In genomic region chr3:112115806-112116383, GRCh38 we compare ENCODE assay signal across 1 cellular context.
TF ChIP-seq lines count a peak whose summit lies in the region.

No MANE protein-coding gene starts in this region.

TF ChIP-seq in GM12878, 131 proteins besides CTCF, POLR2A, EP300 and RAD21 (continues in another document):
- peak; percentile 13; the same call in 1 of the 2 replicates for TF ChIP-seq CREB1 (IDR thresholded peaks at IDR 0.05; ENCODE audit: low read depth)
- TF ChIP-seq CREM (IDR thresholded peaks at IDR 0.05; ENCODE audit: low read depth), result no peak
- no peak for TF ChIP-seq LARP7 (IDR thresholded peaks at IDR 0.05)
- TF ChIP-seq EZH2 (IDR thresholded peaks at IDR 0.05; ENCODE audit: borderline replicate concordance, control insufficient read depth, low read depth, low read length), result no peak
- no peak for TF ChIP-seq FOS (IDR thresholded peaks at IDR 0.05; ENCODE audit: borderline replicate concordance, extremely low read depth, insufficient read length)
- no peak; the same call in 1 of the 2 replicates for TF ChIP-seq JUNB (IDR thresholded peaks at IDR 0.05)
- no peak for TF ChIP-seq RELB (IDR thresholded peaks at IDR 0.05; ENCODE audit: low read depth)
- no peak for TF ChIP-seq IKZF2 (IDR thresholded peaks at IDR 0.05)
- TF ChIP-seq, protein P1, sequence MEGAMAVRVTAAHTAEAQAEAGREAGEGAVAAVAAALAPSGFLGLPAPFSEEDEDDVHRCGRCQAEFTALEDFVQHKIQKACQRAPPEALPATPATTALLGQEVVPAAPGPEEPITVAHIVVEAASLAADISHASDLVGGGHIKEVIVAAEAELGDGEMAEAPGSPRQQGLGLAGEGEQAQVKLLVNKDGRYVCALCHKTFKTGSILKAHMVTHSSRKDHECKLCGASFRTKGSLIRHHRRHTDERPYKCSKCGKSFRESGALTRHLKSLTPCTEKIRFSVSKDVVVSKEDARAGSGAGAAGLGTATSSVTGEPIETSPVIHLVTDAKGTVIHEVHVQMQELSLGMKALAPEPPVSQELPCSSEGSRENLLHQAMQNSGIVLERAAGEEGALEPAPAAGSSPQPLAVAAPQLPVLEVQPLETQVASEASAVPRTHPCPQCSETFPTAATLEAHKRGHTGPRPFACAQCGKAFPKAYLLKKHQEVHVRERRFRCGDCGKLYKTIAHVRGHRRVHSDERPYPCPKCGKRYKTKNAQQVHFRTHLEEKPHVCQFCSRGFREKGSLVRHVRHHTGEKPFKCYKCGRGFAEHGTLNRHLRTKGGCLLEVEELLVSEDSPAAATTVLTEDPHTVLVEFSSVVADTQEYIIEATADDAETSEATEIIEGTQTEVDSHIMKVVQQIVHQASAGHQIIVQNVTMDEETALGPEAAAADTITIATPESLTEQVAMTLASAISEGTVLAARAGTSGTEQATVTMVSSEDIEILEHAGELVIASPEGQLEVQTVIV (IDR thresholded peaks at IDR 0.05; ENCODE audit: borderline replicate concordance, partially characterized antibody), result no peak
- no peak for TF ChIP-seq BRCA1 (IDR thresholded peaks at IDR 0.05; ENCODE audit: low read depth, low read length)
- TF ChIP-seq TCF3 (IDR thresholded peaks at IDR 0.05; ENCODE audit: borderline replicate concordance, insufficient read depth, low read depth, low read length), result peak; percentile 55; the same call in 1 of the 2 replicates
- TF ChIP-seq, protein P2, sequence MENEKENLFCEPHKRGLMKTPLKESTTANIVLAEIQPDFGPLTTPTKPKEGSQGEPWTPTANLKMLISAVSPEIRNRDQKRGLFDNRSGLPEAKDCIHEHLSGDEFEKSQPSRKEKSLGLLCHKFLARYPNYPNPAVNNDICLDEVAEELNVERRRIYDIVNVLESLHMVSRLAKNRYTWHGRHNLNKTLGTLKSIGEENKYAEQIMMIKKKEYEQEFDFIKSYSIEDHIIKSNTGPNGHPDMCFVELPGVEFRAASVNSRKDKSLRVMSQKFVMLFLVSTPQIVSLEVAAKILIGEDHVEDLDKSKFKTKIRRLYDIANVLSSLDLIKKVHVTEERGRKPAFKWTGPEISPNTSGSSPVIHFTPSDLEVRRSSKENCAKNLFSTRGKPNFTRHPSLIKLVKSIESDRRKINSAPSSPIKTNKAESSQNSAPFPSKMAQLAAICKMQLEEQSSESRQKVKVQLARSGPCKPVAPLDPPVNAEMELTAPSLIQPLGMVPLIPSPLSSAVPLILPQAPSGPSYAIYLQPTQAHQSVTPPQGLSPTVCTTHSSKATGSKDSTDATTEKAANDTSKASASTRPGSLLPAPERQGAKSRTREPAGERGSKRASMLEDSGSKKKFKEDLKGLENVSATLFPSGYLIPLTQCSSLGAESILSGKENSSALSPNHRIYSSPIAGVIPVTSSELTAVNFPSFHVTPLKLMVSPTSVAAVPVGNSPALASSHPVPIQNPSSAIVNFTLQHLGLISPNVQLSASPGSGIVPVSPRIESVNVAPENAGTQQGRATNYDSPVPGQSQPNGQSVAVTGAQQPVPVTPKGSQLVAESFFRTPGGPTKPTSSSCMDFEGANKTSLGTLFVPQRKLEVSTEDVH (IDR thresholded peaks at IDR 0.05; ENCODE audit: low read depth, partially characterized antibody), result no peak
- TF ChIP-seq BMI1 (IDR thresholded peaks at IDR 0.05; ENCODE audit: borderline replicate concordance), result no peak
- no peak for TF ChIP-seq CHD4 (IDR thresholded peaks at IDR 0.05)
- TF ChIP-seq SMC3 (IDR thresholded peaks at IDR 0.05; ENCODE audit: borderline replicate concordance, low read length), result peak; percentile 3; the same call in 1 of the 2 replicates
- no peak for TF ChIP-seq NFXL1 (IDR thresholded peaks at IDR 0.05; ENCODE audit: borderline replicate concordance)
- no peak for TF ChIP-seq SPI1 (IDR thresholded peaks at IDR 0.05; ENCODE audit: borderline replicate concordance, insufficient read depth, low read depth, low read length)
- TF ChIP-seq, protein P3, sequence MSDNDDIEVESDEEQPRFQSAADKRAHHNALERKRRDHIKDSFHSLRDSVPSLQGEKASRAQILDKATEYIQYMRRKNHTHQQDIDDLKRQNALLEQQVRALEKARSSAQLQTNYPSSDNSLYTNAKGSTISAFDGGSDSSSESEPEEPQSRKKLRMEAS (IDR thresholded peaks at IDR 0.05; ENCODE audit: low read depth, low read length), result no peak
- no peak for TF ChIP-seq ZNF207 (IDR thresholded peaks at IDR 0.05; ENCODE audit: borderline replicate concordance)
- TF ChIP-seq IRF4 (IDR thresholded peaks at IDR 0.05; ENCODE audit: low read depth, low read length), result peak; percentile 6; the same call in 1 of the 2 replicates
- no peak for TF ChIP-seq SREBF2 (IDR thresholded peaks at IDR 0.05; ENCODE audit: low read length)
- peak; percentile 28; the same call in 1 of the 2 replicates for TF ChIP-seq ATF2 (IDR thresholded peaks at IDR 0.05; ENCODE audit: low read length)
- TF ChIP-seq SKIL (IDR thresholded peaks at IDR 0.05; ENCODE audit: low read depth, poor library complexity, severe bottlenecking), result peak; percentile 3
- no peak for TF ChIP-seq ETV6 (conservative IDR thresholded peaks at IDR 0.05 in 1 of 2, IDR thresholded peaks at IDR 0.05 in 1 of 2; ENCODE audit: borderline replicate concordance in 1 of 2, low read depth in 1 of 2)
- TF ChIP-seq HDAC6 (IDR thresholded peaks at IDR 0.05; ENCODE audit: unreplicated experiment), result no peak
- TF ChIP-seq NRF1 (conservative IDR thresholded peaks at IDR 0.05; ENCODE audit: low read depth, low read length), result no peak
- TF ChIP-seq ZNF384 (IDR thresholded peaks at IDR 0.05; ENCODE audit: borderline replicate concordance, low read depth, low read length), result no peak
- no peak for TF ChIP-seq E2F4 (IDR thresholded peaks at IDR 0.05; ENCODE audit: low read depth, low read length)
- no peak for TF ChIP-seq EED (IDR thresholded peaks at IDR 0.05; ENCODE audit: low read depth)
- no peak for TF ChIP-seq MYC (IDR thresholded peaks at IDR 0.05; ENCODE audit: insufficient read depth, insufficient read length, insufficient replicate concordance, low read length, severe bottlenecking)
- TF ChIP-seq ASH2L (IDR thresholded peaks at IDR 0.05; ENCODE audit: borderline replicate concordance, low read depth), result no peak
- TF ChIP-seq, protein P4, sequence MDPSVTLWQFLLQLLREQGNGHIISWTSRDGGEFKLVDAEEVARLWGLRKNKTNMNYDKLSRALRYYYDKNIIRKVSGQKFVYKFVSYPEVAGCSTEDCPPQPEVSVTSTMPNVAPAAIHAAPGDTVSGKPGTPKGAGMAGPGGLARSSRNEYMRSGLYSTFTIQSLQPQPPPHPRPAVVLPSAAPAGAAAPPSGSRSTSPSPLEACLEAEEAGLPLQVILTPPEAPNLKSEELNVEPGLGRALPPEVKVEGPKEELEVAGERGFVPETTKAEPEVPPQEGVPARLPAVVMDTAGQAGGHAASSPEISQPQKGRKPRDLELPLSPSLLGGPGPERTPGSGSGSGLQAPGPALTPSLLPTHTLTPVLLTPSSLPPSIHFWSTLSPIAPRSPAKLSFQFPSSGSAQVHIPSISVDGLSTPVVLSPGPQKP (IDR thresholded peaks at IDR 0.05; ENCODE audit: low read depth, low read length), result no peak
- TF ChIP-seq SMAD5 (IDR thresholded peaks at IDR 0.05; ENCODE audit: low read depth), result no peak
- TF ChIP-seq MTA2 (IDR thresholded peaks at IDR 0.05; ENCODE audit: low read depth), result no peak
- no peak for TF ChIP-seq TAF1 (IDR thresholded peaks at IDR 0.05; ENCODE audit: borderline replicate concordance, low read depth, low read length)
- TF ChIP-seq USF2 (IDR thresholded peaks at IDR 0.05; ENCODE audit: borderline replicate concordance, low read depth, low read length), result no peak
- TF ChIP-seq MXI1 (IDR thresholded peaks at IDR 0.05; ENCODE audit: low read depth, low read length), result 0 out of 2 replicates have a peak, but pooled peaks have one; percentile 10
- TF ChIP-seq CEBPB (IDR thresholded peaks at IDR 0.05; ENCODE audit: borderline replicate concordance in 1 of 2, low read depth in 2 of 2, low read length in 2 of 2), result no peak
- no peak for TF ChIP-seq ZNF592 (IDR thresholded peaks at IDR 0.05)
- TF ChIP-seq NBN (IDR thresholded peaks at IDR 0.05), result no peak
